9 cellular contexts compared by ENCODE assay signal in genomic region chr1:25695991-25696330, GRCh38.
DNase-seq lines count a peak whose midpoint lies in the region; TF ChIP-seq lines count a peak whose summit lies in the region.
"Had no signal": no experiment of that assay in that cellular context is flagged by ENCODE, and none has a peak within 500 bp of the region (broad histone marks: within the 10 kb centered on the region; RNA-seq: fewer than 3 reads in every experiment).

No MANE protein-coding gene starts in this region.

- H3K4me1 ChIP-seq in Peyer's patch = peaks cover 0 to 39% (median 0%) of the 10 kb centered on the region in 4 donors
- H3K4me1 ChIP-seq in trophoblast cell (ENCODE audit: control insufficient read depth in 1 of 2, insufficient read depth in 2 of 2, low read length in 2 of 2) = peaks cover 7 to 8% of the 10 kb centered on the region in 2 experiments
- H3K4me1 ChIP-seq in A673 (ENCODE audit: insufficient read depth, low read length, poor library complexity, severe bottlenecking) = peaks cover 8% of the 10 kb centered on the region

- no peak overlapping the region for H2AK5ac ChIP-seq in trophoblast cell (ENCODE audit: low read length)

- H3K36me3 ChIP-seq in Peyer's patch (no peaks in the 10 kb centered on the region), trophoblast cell (ENCODE audit: control insufficient read depth in 1 of 2, insufficient read depth in 2 of 2, low read length in 2 of 2) (no peaks in the 10 kb centered on the region), A673 (ENCODE audit: insufficient read depth, low read length, poor library complexity, severe bottlenecking) (no peaks in the 10 kb centered on the region)
- H3K36me3 ChIP-seq: neutrophil had no signal

- TF ChIP-seq POLR2A in Peyer's patch (IDR thresholded peaks at IDR 0.05) = no peak

- POLR2A ChIA-PET in A673 (lab: Charles Lee; ENCODE audit: low non-redundant PET) = no interaction called here

- no peaks in the 10 kb centered on the region for H3K79me2 ChIP-seq in trophoblast cell (ENCODE audit: control insufficient read depth, insufficient read depth, low read length, poor library complexity)

- no peak overlapping the region for H4K91ac ChIP-seq in trophoblast cell (ENCODE audit: low read depth, low read length)

- H3K79me1 ChIP-seq in trophoblast cell (ENCODE audit: low read length) = peaks cover 3% of the 10 kb centered on the region

- CTCF ChIA-PET in A673 (lab: Charles Lee) = no interaction called here

- H4K12ac ChIP-seq in trophoblast cell (ENCODE audit: low read depth, low read length) = no peak overlapping the region

- no peak overlapping the region for H3K4ac ChIP-seq in trophoblast cell (ENCODE audit: low read depth, low read length)

- H2AFZ ChIP-seq in trophoblast cell (ENCODE audit: insufficient read depth, low read length, poor library complexity) = no peak overlapping the region

- H3K27ac ChIP-seq in Peyer's patch (peak overlapping the region in 3 of 4 donors; percentile 49 to 83 (median 57)), trophoblast cell (ENCODE audit: low read depth, low read length) (no peak overlapping the region), A673 (ENCODE audit: low read depth, low read length, poor library complexity, severe bottlenecking) (no peak overlapping the region)
- H3K27ac ChIP-seq: neutrophil had no signal

- H3K23ac ChIP-seq in trophoblast cell (ENCODE audit: low read length) = no peak overlapping the region

- no peak for TF ChIP-seq CTCF in Peyer's patch (IDR thresholded peaks at IDR 0.05)
- TF ChIP-seq CTCF in A673 (conservative IDR thresholded peaks at IDR 0.05; ENCODE audit: low read depth, low read length) = no peak

- intact Hi-C loops in A673 (cut with micrococcal nuclease; ENCODE audit: unreplicated experiment) = no loop called here

- H3K4me3 ChIP-seq in Peyer's patch = no peak overlapping the region
- no peak overlapping the region for H3K4me3 ChIP-seq in trophoblast cell (ENCODE audit: low read depth, low read length)
- no peak overlapping the region for H3K4me3 ChIP-seq in A673 (ENCODE audit: low read depth, low read length, poor library complexity, severe bottlenecking)

- BruUV-seq in A673 (replicated peaks; lab: Mats Ljungman, UMichigan) = no TSS peak

- H4K8ac ChIP-seq in trophoblast cell (ENCODE audit: low read depth, low read length) = no peak overlapping the region

- no peak overlapping the region for H2BK5ac ChIP-seq in trophoblast cell (ENCODE audit: low read depth, low read length, poor library complexity)

- H3K14ac ChIP-seq in trophoblast cell (ENCODE audit: low read length) = no peak overlapping the region

- no peak overlapping the region for H2BK120ac ChIP-seq in trophoblast cell (ENCODE audit: insufficient read depth, low read length, poor library complexity)

- H2BK12ac ChIP-seq in trophoblast cell (ENCODE audit: low read length) = no peak overlapping the region

- no CpG with 5 or more reads among the region's 5 CpGs for WGBS in trophoblast cell (ENCODE audit: extremely low coverage, insufficient coverage, insufficient read length)

- H3K27me3 ChIP-seq in Peyer's patch (no peaks in the 10 kb centered on the region), trophoblast cell (ENCODE audit: insufficient read depth, low read length) (no peaks in the 10 kb centered on the region), A673 (replicated peaks; ENCODE audit: insufficient read depth, low read depth, low read length, poor library complexity) (no peaks in the 10 kb centered on the region)
- H3K27me3 ChIP-seq: neutrophil had no signal

- no peak overlapping the region for H3K4me2 ChIP-seq in trophoblast cell (ENCODE audit: low read length)

- H3K9me3 ChIP-seq in Peyer's patch (no peaks in the 10 kb centered on the region), trophoblast cell (ENCODE audit: insufficient read depth, low read depth, low read length) (no peaks in the 10 kb centered on the region), A673 (ENCODE audit: low read depth, low read length, poor library complexity, severe bottlenecking) (no peaks in the 10 kb centered on the region)
- H3K9me3 ChIP-seq: neutrophil had no signal

- H3K18ac ChIP-seq in trophoblast cell (ENCODE audit: low read length) = no peak overlapping the region

- DNase-seq in COLO829 (ENCODE audit: low spot score) (peak; percentile 61), Peyer's patch (no peak), fibroblast of peridontal ligament (ENCODE audit: extremely low read depth) (peak; percentile 94), trophoblast cell (peak; percentile 24 to 48), NCI-H1092 (lab: John Stamatoyannopoulos, UW) (no peak), NCI-H524 treated with DMSO at 0.1 percent for 48 hours (lab: John Stamatoyannopoulos, UW) (no peak), A673 (ENCODE audit: low spot score) (no peak), SHP77 treated with DMSO at 0.1 percent for 48 hours (lab: John Stamatoyannopoulos, UW) (no peak)

- no peak overlapping the region for H3K9ac ChIP-seq in trophoblast cell (ENCODE audit: low read length)

Comparison
In these comparisons a context has a peak if more than half of its experiments do, and no peak if none do; other contexts are left out.
1. DNase-seq: peak in COLO829 (single experiment), fibroblast of peridontal ligament (single experiment) and trophoblast cell (2 of 2); none in Peyer's patch (0 of 3), NCI-H1092 (single experiment), NCI-H524 treated with DMSO at 0.1 percent for 48 hours (single experiment), A673 (single experiment) and SHP77 treated with DMSO at 0.1 percent for 48 hours (single experiment).
2. H3K27ac ChIP-seq: peak in Peyer's patch (3 of 4); none in trophoblast cell (single experiment) and A673 (single experiment).